8 cellular contexts compared by ENCODE assay signal in the genomic region with DNA sequence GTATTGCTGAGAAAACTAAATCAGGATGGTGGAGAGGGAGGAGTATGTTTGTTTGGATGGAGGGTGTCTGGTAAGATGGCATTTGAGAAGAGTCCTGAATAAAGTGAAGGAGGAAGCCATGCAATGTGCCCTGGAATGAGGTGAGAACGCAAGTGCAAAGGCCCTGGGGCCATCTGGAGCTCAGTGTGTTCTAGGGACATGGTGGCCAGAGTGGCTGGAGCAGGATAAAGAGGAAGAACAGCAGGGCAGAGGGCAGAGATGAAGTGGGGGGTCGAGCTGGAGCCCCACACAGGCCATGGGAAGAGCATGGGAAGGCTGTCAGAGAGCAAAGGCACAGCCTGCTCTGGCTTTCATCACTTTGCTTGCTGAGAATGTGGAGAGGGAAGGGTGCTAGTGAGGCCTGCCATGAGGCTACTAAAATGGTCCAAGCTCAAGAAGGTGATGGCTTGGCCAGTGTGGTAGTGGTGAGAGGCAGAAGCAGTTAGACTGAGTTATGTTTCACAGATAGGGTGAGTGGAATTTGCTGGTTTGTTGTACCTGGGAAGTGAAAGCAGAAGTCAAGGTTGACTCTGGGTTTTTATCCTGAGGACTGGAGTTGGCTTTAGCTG.
"Had no signal": no experiment of that assay in that cellular context is flagged by ENCODE, and none has a peak within 500 bp of the region (broad histone marks: within the 10 kb centered on the region; RNA-seq: fewer than 3 reads in every experiment).

No MANE protein-coding gene starts in this region.

- H3K36me3 ChIP-seq: HAP-1 had no signal

- H3K27ac ChIP-seq: GM23248, HL-60 had no signal

- DNase-seq: GM23248, GOT3, H7 had no signal

- ATAC-seq: HCT116, HepG2, K562 had no signal

- H3K4me3 ChIP-seq: GM23248, HAP-1, K562 had no signal

- H3K4me1 ChIP-seq: HAP-1 had no signal

- H3K9me3 ChIP-seq: HAP-1 had no signal
